Comparison of ENCODE assay signal across 16 cellular contexts in the genomic region with DNA sequence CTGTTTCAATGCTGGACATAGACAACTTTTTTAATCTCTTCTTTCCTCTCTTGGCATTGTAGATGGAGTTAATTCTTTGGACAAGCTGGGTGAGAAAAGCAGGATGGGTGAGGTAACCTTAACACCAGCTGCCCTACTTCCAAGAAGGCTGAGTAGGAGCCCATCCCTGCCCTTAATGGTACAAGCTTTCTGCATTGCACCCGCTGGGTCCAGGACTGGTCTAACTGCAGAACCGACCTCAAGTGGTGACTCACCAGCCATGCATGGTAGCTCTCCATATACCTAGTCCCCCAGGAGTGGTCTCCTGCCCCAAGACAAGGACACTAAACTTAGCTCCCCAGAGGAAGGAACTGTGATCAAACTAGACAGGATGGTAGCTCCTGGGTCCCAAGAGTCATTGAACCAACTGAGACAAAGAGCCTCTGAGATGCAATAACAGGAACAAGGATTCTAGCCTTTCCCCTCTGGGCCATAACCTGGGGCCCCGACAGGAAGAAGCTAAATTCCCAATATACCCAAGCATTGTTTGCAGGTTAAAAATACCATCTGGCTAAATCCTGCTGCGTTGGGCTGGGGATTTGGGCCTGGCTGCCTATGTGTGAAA. TPM values are rescaled to one million over a fixed set of nuclear protein-coding genes. Genes with fewer than 3 reads are reported as not detected.
DNase-seq lines count a peak whose midpoint lies in the region; ATAC-seq and TF ChIP-seq lines count a peak whose summit lies in the region.
"Had no signal": no experiment of that assay in that cellular context is flagged by ENCODE, and none has a peak within 500 bp of the region (broad histone marks: within the 10 kb centered on the region; RNA-seq: fewer than 3 reads in every experiment).

No MANE protein-coding gene starts in this region.

- WGBS in gastroesophageal sphincter (ENCODE audit: low coverage in 1 of 2), 2 donors = 58 to 64% methylated on average over 2 to 4 of the region's 4 CpGs
- WGBS in sigmoid colon, 2 donors = 68 to 83% methylated on average over 4 of the region's 4 CpGs

- no peaks in the 10 kb centered on the region for H3K9me3 ChIP-seq in gastroesophageal sphincter
- H3K9me3 ChIP-seq in sigmoid colon = no peaks in the 10 kb centered on the region
- H3K9me3 ChIP-seq: Caco-2, prostate gland had no signal

- no peak for ATAC-seq in gastroesophageal sphincter
- no peak for ATAC-seq in GM19467 (IDR thresholded peaks at IDR 0.05; ENCODE audit: unreplicated experiment)

- TF ChIP-seq POLR2A in gastroesophageal sphincter (IDR thresholded peaks at IDR 0.05) (no peak), sigmoid colon (IDR thresholded peaks at IDR 0.05) (no peak)

- H3K4me1 ChIP-seq in gastroesophageal sphincter (peaks cover 30 to 100% (median 44%) of the 10 kb centered on the region in 3 donors), sigmoid colon (peaks cover 0 to 98% (median 96%) of the 10 kb centered on the region in 4 donors)

- TF ChIP-seq EP300 in gastroesophageal sphincter (IDR thresholded peaks at IDR 0.05) (no peak), sigmoid colon (IDR thresholded peaks at IDR 0.05) (no peak)

- H3K27ac ChIP-seq in gastroesophageal sphincter (peak overlapping the region; percentile 79 to 97 (median 92)), sigmoid colon (peak overlapping the region; percentile 90 to 98 (median 96))
- H3K27ac ChIP-seq: GM23248, VCaP had no signal

- TF ChIP-seq CTCF in gastroesophageal sphincter (IDR thresholded peaks at IDR 0.05) = no peak
- no peak for TF ChIP-seq CTCF in sigmoid colon (IDR thresholded peaks at IDR 0.05)

- DNase-seq in EH (ENCODE audit: low read depth) (peak; percentile 42), RPMI7951 (ENCODE audit: low read depth) (peak; percentile 39), sigmoid colon (no peak), NCI-H345 (lab: John Stamatoyannopoulos, UW) (no peak), midbrain (lab: John Stamatoyannopoulos, UW) (no peak), T-helper 9 cell (no peak)
- DNase-seq: amniotic stem cell, Caco-2, GDM1, GM23248, NCI-H1048, NCI-H774 had no signal

- H3K27me3 ChIP-seq in gastroesophageal sphincter (no peaks in the 10 kb centered on the region), sigmoid colon (no peaks in the 10 kb centered on the region)

- intact Hi-C loops in sigmoid colon (cut with DNase I) = no loop called here

- H3K36me3 ChIP-seq in gastroesophageal sphincter (peaks cover 0 to 66% of the 10 kb centered on the region in 2 donors), sigmoid colon (peaks cover 22 to 69% (median 32%) of the 10 kb centered on the region in 4 donors)
- H3K36me3 ChIP-seq: prostate gland had no signal

- no peak overlapping the region for H3K4me3 ChIP-seq in gastroesophageal sphincter
- H3K4me3 ChIP-seq in sigmoid colon = no peak overlapping the region
- H3K4me3 ChIP-seq: GM23248, prostate gland had no signal

RNA-seq across cellular contexts. Expression of gene RPL27A, which starts 32.1 kb away (rescaled TPM):
- 953 and 1,057 TPM in 2 replicates for total RNA-seq in RPMI7951 (2014; rRNA removed; shearing (Covaris generic))
- 1,000 to 10,000 TPM in 1 of 4 donors, 100 to 1,000 TPM in 3; 706 to 1,423 (median 903) TPM for total RNA-seq in gastroesophageal sphincter
- total RNA-seq in sigmoid colon = 1,000 to 10,000 TPM; 1,472 to 2,262 (median 1,872) TPM
- 1,000 to 10,000 TPM; 3,631 to 4,200 (median 4,078) TPM for polyA plus RNA-seq in sigmoid colon

RNA-seq across cellular contexts. Expression of gene TRIM66, which starts 32.3 kb away (rescaled TPM):
- 2.2 and 3.1 TPM in 2 replicates for total RNA-seq in RPMI7951 (2014; rRNA removed; shearing (Covaris generic))
- total RNA-seq in gastroesophageal sphincter = 10 to 100 TPM in 1 of 4 donors, 1 to 10 TPM in 3; 1.4 to 12.9 (median 3.1) TPM
- 10 to 100 TPM in 2 of 4 donors, 1 to 10 TPM in 2; 1.8 to 24.4 (median 10.2) TPM for total RNA-seq in sigmoid colon
- 1 to 10 TPM in 2 of 3 donors, under 1 TPM in 1; 0.60 to 4.9 (median 2.3) TPM for polyA plus RNA-seq in sigmoid colon

Comparison
In these comparisons a context has a peak if more than half of its experiments do, and no peak if none do; other contexts are left out.
1. DNase-seq: peak in EH (single experiment) and RPMI7951 (single experiment); none in sigmoid colon (single experiment), NCI-H345 (single experiment), midbrain (single experiment) and T-helper 9 cell (single experiment).